In the genomic region with DNA sequence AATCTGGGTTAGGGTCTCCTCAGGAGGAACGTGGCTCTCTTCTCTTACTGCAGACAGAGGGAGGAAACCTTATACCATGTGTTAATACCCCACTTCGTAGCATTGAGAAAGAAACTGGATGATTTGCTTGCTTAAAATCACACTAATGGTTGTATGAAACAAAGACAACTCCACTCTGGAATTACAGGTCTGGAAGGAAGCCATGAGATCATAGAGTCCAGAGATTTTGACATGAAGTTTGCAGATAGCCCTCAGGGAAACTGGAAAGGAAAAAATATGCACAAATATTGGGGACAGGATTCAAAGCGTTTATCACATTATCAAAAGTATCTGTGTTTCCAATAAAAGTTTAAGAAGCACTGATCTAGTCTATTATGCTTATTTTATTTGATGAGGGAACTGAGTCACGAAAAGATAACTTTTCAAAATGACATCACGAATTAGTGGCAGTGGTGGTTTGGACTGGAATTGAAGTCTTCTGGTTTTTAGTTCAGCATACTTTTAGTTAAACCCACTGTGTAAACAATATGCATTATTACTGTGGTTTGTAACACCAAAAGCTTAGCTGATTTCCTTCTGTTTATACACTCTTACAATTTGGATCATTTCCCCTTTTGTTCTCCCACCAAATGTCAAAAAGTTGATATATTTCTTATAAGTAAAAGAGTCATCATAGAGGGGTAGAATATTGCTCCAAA, we compare ENCODE assay signal across 10 cellular contexts. TPM values are rescaled to one million over a fixed set of nuclear protein-coding genes. Genes with fewer than 3 reads are reported as not detected.
DNase-seq lines count a peak whose midpoint lies in the region; ATAC-seq and TF ChIP-seq lines count a peak whose summit lies in the region.
"Had no signal": no experiment of that assay in that cellular context is flagged by ENCODE, and none has a peak within 500 bp of the region (broad histone marks: within the 10 kb centered on the region; RNA-seq: fewer than 3 reads in every experiment).

No MANE protein-coding gene starts in this region.

- no peaks in the 10 kb centered on the region for H3K27me3 ChIP-seq in PC-3 (ENCODE audit: low read length)

- DNase-seq in natural killer cell: no peak
- DNase-seq in natural killer cell treated with Interleukin-12 subunit alpha and Interleukin-12 subunit beta and Interleukin-15 and Interleukin-18, amount 100 ng/mL, for 72 hours (ENCODE audit: low spot score): no peak
- peak; percentile 16 for DNase-seq in PC-3
- no peak for DNase-seq in immature natural killer cell
- no peak for DNase-seq in superior temporal gyrus (ENCODE audit: extremely low spot score)
- no peak for DNase-seq in activated naive CD4-positive, alpha-beta T cell treated with anti-CD3 and anti-CD28 coated beads, Interleukin-2, amount 50 U/mL, for 72 hours (ENCODE audit: low spot score in 2 of 2)
- DNase-seq: NCI-H1694 had no signal

- no peaks in the 10 kb centered on the region for H3K79me2 ChIP-seq in PC-3 (ENCODE audit: low read length)

- H3K9me3 ChIP-seq in PC-3 (ENCODE audit: low read length): no peaks in the 10 kb centered on the region
- H3K9me3 ChIP-seq: lower lobe of right lung had no signal

- H3K4me3 Mint-ChIP-seq in natural killer cell (no peak overlapping the region), immature natural killer cell (peak overlapping the region in 3 of 5 donors; percentile 4 to 38 (median 5))
- no peak overlapping the region for H3K4me3 Mint-ChIP-seq in natural killer cell treated with Interleukin-12 subunit alpha and Interleukin-12 subunit beta and Interleukin-15 and Interleukin-18, amount 100 ng/mL, for 72 hours

- H3K27ac Mint-ChIP-seq in natural killer cell (peak overlapping the region; percentile 41 to 56), immature natural killer cell (peak overlapping the region in 4 of 6 donors; percentile 4 to 70 (median 21))
- H3K27ac Mint-ChIP-seq in natural killer cell treated with Interleukin-12 subunit alpha and Interleukin-12 subunit beta and Interleukin-15 and Interleukin-18, amount 100 ng/mL, for 72 hours: peak overlapping the region in 1 of 2 donors; percentile 41
- no peak overlapping the region for H3K27ac Mint-ChIP-seq in activated naive CD4-positive, alpha-beta T cell treated with anti-CD3 and anti-CD28 coated beads, Interleukin-2, amount 50 U/mL, for 72 hours

- H3K4me3 ChIP-seq in PC-3 (ENCODE audit: low read length): no peak overlapping the region
- H3K4me3 ChIP-seq: lower lobe of right lung had no signal

- no peaks in the 10 kb centered on the region for H3F3A ChIP-seq in PC-3 (ENCODE audit: low read length, unreplicated experiment)

- H4K20me1 ChIP-seq in PC-3 (ENCODE audit: low read length): no peaks in the 10 kb centered on the region

- CTCF ChIA-PET in PC-3 (lab: Charles Lee): no interaction called here

- H3K27me3 Mint-ChIP-seq in natural killer cell (ENCODE audit: low read depth in 2 of 2) (no peaks in the 10 kb centered on the region), immature natural killer cell (ENCODE audit: low read depth in 3 of 3) (no peaks in the 10 kb centered on the region)
- no peaks in the 10 kb centered on the region for H3K27me3 Mint-ChIP-seq in natural killer cell treated with Interleukin-12 subunit alpha and Interleukin-12 subunit beta and Interleukin-15 and Interleukin-18, amount 100 ng/mL, for 72 hours

- H3K36me3 Mint-ChIP-seq in natural killer cell (no peaks in the 10 kb centered on the region), immature natural killer cell (no peaks in the 10 kb centered on the region)
- no peaks in the 10 kb centered on the region for H3K36me3 Mint-ChIP-seq in natural killer cell treated with Interleukin-12 subunit alpha and Interleukin-12 subunit beta and Interleukin-15 and Interleukin-18, amount 100 ng/mL, for 72 hours
- H3K36me3 Mint-ChIP-seq in activated naive CD4-positive, alpha-beta T cell treated with anti-CD3 and anti-CD28 coated beads, Interleukin-2, amount 50 U/mL, for 72 hours: no peaks in the 10 kb centered on the region

- H3K9me3 Mint-ChIP-seq in natural killer cell (no peaks in the 10 kb centered on the region), immature natural killer cell (no peaks in the 10 kb centered on the region)
- no peaks in the 10 kb centered on the region for H3K9me3 Mint-ChIP-seq in natural killer cell treated with Interleukin-12 subunit alpha and Interleukin-12 subunit beta and Interleukin-15 and Interleukin-18, amount 100 ng/mL, for 72 hours
- H3K9me3 Mint-ChIP-seq in activated naive CD4-positive, alpha-beta T cell treated with anti-CD3 and anti-CD28 coated beads, Interleukin-2, amount 50 U/mL, for 72 hours: no peaks in the 10 kb centered on the region

- H3K4me1 Mint-ChIP-seq in natural killer cell: peaks cover 23% of the 10 kb centered on the region in 2 donors
- H3K4me1 Mint-ChIP-seq in natural killer cell treated with Interleukin-12 subunit alpha and Interleukin-12 subunit beta and Interleukin-15 and Interleukin-18, amount 100 ng/mL, for 72 hours (ENCODE audit: low read depth in 2 of 2): peaks cover 17% of the 10 kb centered on the region in 2 donors
- peaks cover 21 to 28% of the 10 kb centered on the region in 2 donors for H3K4me1 Mint-ChIP-seq in immature natural killer cell

- intact Hi-C loops in natural killer cell (cut with micrococcal nuclease) (no loop called here), PC-3 (cut with micrococcal nuclease) (no loop called here)

- H3K4me1 ChIP-seq in PC-3 (ENCODE audit: insufficient read depth, low read length): peaks cover 8% of the 10 kb centered on the region

- no peak overlapping the region for H3K9ac ChIP-seq in PC-3 (ENCODE audit: low read length)

- no peaks in the 10 kb centered on the region for H3K9me2 ChIP-seq in PC-3 (replicated peaks; ENCODE audit: low read length)

- no peak for ATAC-seq in natural killer cell
- no peak for ATAC-seq in natural killer cell treated with Interleukin-12 subunit alpha and Interleukin-12 subunit beta and Interleukin-15 and Interleukin-18, amount 100 ng/mL, for 72 hours
- ATAC-seq in PC-3: no peak
- no peak for ATAC-seq in GM18519 (IDR thresholded peaks at IDR 0.05; ENCODE audit: low FRiP score, unreplicated experiment)
- ATAC-seq in GM21526 (IDR thresholded peaks at IDR 0.05; ENCODE audit: low FRiP score, unreplicated experiment): no peak
- ATAC-seq in activated naive CD4-positive, alpha-beta T cell treated with anti-CD3 and anti-CD28 coated beads, Interleukin-2, amount 50 U/mL, for 72 hours: no peak

- no TSS peak for BruUV-seq in PC-3 (replicated peaks; lab: Mats Ljungman, UMichigan)

- H2AFZ ChIP-seq in PC-3 (ENCODE audit: low read length): 0 out of 2 replicates have a peak overlapping the region, but pooled peaks have one; percentile 26

- no peak overlapping the region for H3K4me2 ChIP-seq in PC-3 (ENCODE audit: low read length)

- H3K36me3 ChIP-seq in PC-3 (ENCODE audit: low read depth, low read length): no peaks in the 10 kb centered on the region
- H3K36me3 ChIP-seq: lower lobe of right lung had no signal

- no peak overlapping the region for H3K27ac ChIP-seq in PC-3 (ENCODE audit: low read length)
- H3K27ac ChIP-seq: lower lobe of right lung had no signal

- no peak for TF ChIP-seq CTCF in natural killer cell (IDR thresholded peaks at IDR 0.05)
- TF ChIP-seq CTCF in PC-3 (conservative IDR thresholded peaks at IDR 0.05; ENCODE audit: low read depth, low read length): no peak

- POLR2A ChIA-PET in PC-3 (lab: Charles Lee; ENCODE audit: unreplicated experiment): no interaction called here

RNA-seq across cellular contexts. Expression of gene FGF7, which starts 16.8 kb away (rescaled TPM):
- not detected for total RNA-seq in natural killer cell
- not detected for total RNA-seq in natural killer cell treated with Interleukin-12 subunit alpha and Interleukin-12 subunit beta and Interleukin-15 and Interleukin-18, amount 100 ng/mL, for 72 hours
- not detected in 2 replicates for total RNA-seq in PC-3 (2014; rRNA removed)
- not detected for polyA plus RNA-seq in immature natural killer cell
- not detected for total RNA-seq in activated naive CD4-positive, alpha-beta T cell treated with anti-CD3 and anti-CD28 coated beads, Interleukin-2, amount 50 U/mL, for 72 hours

Comparison
In these comparisons a context has a peak if more than half of its experiments do, and no peak if none do; other contexts are left out.
1. H3K27ac Mint-ChIP-seq: peak in natural killer cell (2 of 2) and immature natural killer cell (4 of 6); none in activated naive CD4-positive, alpha-beta T cell treated with anti-CD3 and anti-CD28 coated beads, Interleukin-2, amount 50 U/mL, for 72 hours (0 of 2).
2. H3K4me3 Mint-ChIP-seq: peak in immature natural killer cell (3 of 5); none in natural killer cell (single experiment) and natural killer cell treated with Interleukin-12 subunit alpha and Interleukin-12 subunit beta and Interleukin-15 and Interleukin-18, amount 100 ng/mL, for 72 hours (single experiment).